Comparison of ENCODE assay signal across 1 cellular context in the genomic region with DNA sequence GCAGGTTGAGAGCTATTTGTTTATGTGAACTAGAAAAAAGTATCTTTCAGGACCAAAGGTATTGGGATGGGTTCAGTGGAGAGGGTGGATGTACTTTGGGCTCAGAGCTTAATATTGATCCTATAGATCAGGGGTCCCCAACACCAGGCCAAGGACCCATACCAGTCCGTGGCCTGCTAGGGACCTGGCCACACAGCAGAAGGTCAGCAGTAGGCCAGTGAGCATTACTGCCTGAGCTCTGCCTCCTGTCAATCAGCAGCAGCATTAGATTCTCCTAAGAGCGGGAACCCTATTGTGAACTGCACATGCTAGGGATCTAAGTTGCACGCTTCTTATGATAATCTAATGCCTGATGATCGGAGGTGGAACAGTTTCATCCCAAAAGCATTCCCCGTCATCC.
TF ChIP-seq lines count a peak whose summit lies in the region.

No MANE protein-coding gene starts in this region.

TF ChIP-seq in GM12878, 131 proteins besides CTCF, POLR2A, EP300 and RAD21 (continued from another document):
- no peak for TF ChIP-seq RAD51 (IDR thresholded peaks at IDR 0.05)
- no peak for TF ChIP-seq SMAD1 (IDR thresholded peaks at IDR 0.05; ENCODE audit: low read depth, partially characterized antibody)
- no peak for TF ChIP-seq EGR1 (IDR thresholded peaks at IDR 0.05; ENCODE audit: borderline replicate concordance in 1 of 2, low read depth in 2 of 2, low read length in 2 of 2)
- no peak for TF ChIP-seq CREB1 (IDR thresholded peaks at IDR 0.05; ENCODE audit: low read depth)
- no peak for TF ChIP-seq TCF3 (IDR thresholded peaks at IDR 0.05; ENCODE audit: borderline replicate concordance, insufficient read depth, low read depth, low read length)
- TF ChIP-seq, protein P1, sequence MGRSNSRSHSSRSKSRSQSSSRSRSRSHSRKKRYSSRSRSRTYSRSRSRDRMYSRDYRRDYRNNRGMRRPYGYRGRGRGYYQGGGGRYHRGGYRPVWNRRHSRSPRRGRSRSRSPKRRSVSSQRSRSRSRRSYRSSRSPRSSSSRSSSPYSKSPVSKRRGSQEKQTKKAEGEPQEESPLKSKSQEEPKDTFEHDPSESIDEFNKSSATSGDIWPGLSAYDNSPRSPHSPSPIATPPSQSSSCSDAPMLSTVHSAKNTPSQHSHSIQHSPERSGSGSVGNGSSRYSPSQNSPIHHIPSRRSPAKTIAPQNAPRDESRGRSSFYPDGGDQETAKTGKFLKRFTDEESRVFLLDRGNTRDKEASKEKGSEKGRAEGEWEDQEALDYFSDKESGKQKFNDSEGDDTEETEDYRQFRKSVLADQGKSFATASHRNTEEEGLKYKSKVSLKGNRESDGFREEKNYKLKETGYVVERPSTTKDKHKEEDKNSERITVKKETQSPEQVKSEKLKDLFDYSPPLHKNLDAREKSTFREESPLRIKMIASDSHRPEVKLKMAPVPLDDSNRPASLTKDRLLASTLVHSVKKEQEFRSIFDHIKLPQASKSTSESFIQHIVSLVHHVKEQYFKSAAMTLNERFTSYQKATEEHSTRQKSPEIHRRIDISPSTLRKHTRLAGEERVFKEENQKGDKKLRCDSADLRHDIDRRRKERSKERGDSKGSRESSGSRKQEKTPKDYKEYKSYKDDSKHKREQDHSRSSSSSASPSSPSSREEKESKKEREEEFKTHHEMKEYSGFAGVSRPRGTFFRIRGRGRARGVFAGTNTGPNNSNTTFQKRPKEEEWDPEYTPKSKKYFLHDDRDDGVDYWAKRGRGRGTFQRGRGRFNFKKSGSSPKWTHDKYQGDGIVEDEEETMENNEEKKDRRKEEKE (IDR thresholded peaks at IDR 0.05) = no peak
- no peak for TF ChIP-seq NR2C2 (IDR thresholded peaks at IDR 0.05; ENCODE audit: borderline replicate concordance, control insufficient read depth, insufficient read length, low read depth)
- no peak for TF ChIP-seq NFXL1 (IDR thresholded peaks at IDR 0.05; ENCODE audit: borderline replicate concordance)
- TF ChIP-seq ZNF24 (IDR thresholded peaks at IDR 0.05) = no peak
